In genomic region chr1:151192047-151192446, GRCh38 we compare ENCODE assay signal across 25 cellular contexts. TPM values are rescaled to one million over a fixed set of nuclear protein-coding genes. Genes with fewer than 3 reads are reported as not detected.
"Had no signal": no experiment of that assay in that cellular context is flagged by ENCODE, and none has a peak within 500 bp of the region (broad histone marks: within the 10 kb centered on the region; RNA-seq: fewer than 3 reads in every experiment).

No MANE protein-coding gene starts in this region.

- H3K4me3 ChIP-seq: Peyer's patch had no signal

- H3K27me3 ChIP-seq: brain microvascular endothelial cell, Peyer's patch had no signal

- H3K27me3 Mint-ChIP-seq: activated CD4-positive, alpha-beta memory T cell treated with anti-CD3 and anti-CD28 coated beads for 36 hours; activated naive CD8-positive, alpha-beta T cell treated with anti-CD3 and anti-CD28 coated beads, Interleukin-2, amount 50 U/mL, for 24 hours; activated T-helper 17 cell treated with anti-CD3 and anti-CD28 coated beads, Interleukin-2, amount 50 U/mL, for 72 hours had no signal

- H3K27ac ChIP-seq: brain microvascular endothelial cell, Peyer's patch had no signal

- DNase-seq: activated CD4-positive, alpha-beta memory T cell treated with anti-CD3 and anti-CD28 coated beads for 36 hours; activated CD4-positive, alpha-beta T cell treated with anti-CD3 and anti-CD28 coated beads, Interleukin-2, amount 10 ng/mL, durations not matched to agents 7 days and 5 days; activated CD4-positive, CD25-positive, alpha-beta regulatory T cell; activated CD8-positive, alpha-beta memory T cell treated with anti-CD3 and anti-CD28 coated beads for 24 hours; activated naive CD8-positive, alpha-beta T cell treated with anti-CD3 and anti-CD28 coated beads, Interleukin-2, amount 50 U/mL, for 24 hours; activated T-cell treated with anti-CD3 and anti-CD28 coated beads, Interleukin-2, amount 50 U/mL, for 48 hours; amygdala; brain microvascular endothelial cell; cerebellar nuclear complex; KG1; NCI-H1048; NCI-H146; NCI-H187 treated with DMSO at 0.1 percent for 48 hours; NCI-H2081 treated with DMSO at 0.1 percent for 48 hours; NCI-H446; NCI-H524; SHP77 treated with DMSO at 0.1 percent for 48 hours; T-helper 2 cell; T1000 had no signal

- H3K9me3 Mint-ChIP-seq: activated CD4-positive, alpha-beta memory T cell treated with anti-CD3 and anti-CD28 coated beads for 36 hours; activated CD4-positive, alpha-beta T cell treated with anti-CD3 and anti-CD28 coated beads, Interleukin-2, amount 10 ng/mL, durations not matched to agents 7 days and 5 days; activated naive CD4-positive, alpha-beta T cell treated with anti-CD3 and anti-CD28 coated beads, Interleukin-2, amount 50 U/mL, for 72 hours; activated naive CD8-positive, alpha-beta T cell treated with anti-CD3 and anti-CD28 coated beads, Interleukin-2, amount 50 U/mL, for 24 hours; activated T-helper 17 cell treated with anti-CD3 and anti-CD28 coated beads, Interleukin-2, amount 50 U/mL, for 72 hours had no signal

- H3K9me3 ChIP-seq: Peyer's patch had no signal

- H3K36me3 ChIP-seq: brain microvascular endothelial cell, Peyer's patch had no signal

- H3K27ac Mint-ChIP-seq: activated CD4-positive, alpha-beta memory T cell treated with anti-CD3 and anti-CD28 coated beads for 36 hours; activated CD4-positive, alpha-beta T cell treated with anti-CD3 and anti-CD28 coated beads, Interleukin-2, amount 10 ng/mL, durations not matched to agents 7 days and 5 days; activated naive CD4-positive, alpha-beta T cell treated with anti-CD3 and anti-CD28 coated beads, Interleukin-2, amount 50 U/mL, for 72 hours; activated naive CD8-positive, alpha-beta T cell treated with anti-CD3 and anti-CD28 coated beads, Interleukin-2, amount 50 U/mL, for 24 hours; activated T-helper 17 cell treated with anti-CD3 and anti-CD28 coated beads, Interleukin-2, amount 50 U/mL, for 72 hours had no signal

- FAIRE-seq: TTC549 had no signal

- H3K4me3 Mint-ChIP-seq: activated CD4-positive, alpha-beta memory T cell treated with anti-CD3 and anti-CD28 coated beads for 36 hours; activated CD4-positive, alpha-beta T cell treated with anti-CD3 and anti-CD28 coated beads, Interleukin-2, amount 10 ng/mL, durations not matched to agents 7 days and 5 days; activated naive CD8-positive, alpha-beta T cell treated with anti-CD3 and anti-CD28 coated beads, Interleukin-2, amount 50 U/mL, for 24 hours had no signal

- ATAC-seq: activated naive CD4-positive, alpha-beta T cell treated with anti-CD3 and anti-CD28 coated beads, Interleukin-2, amount 50 U/mL, for 72 hours; activated naive CD8-positive, alpha-beta T cell treated with anti-CD3 and anti-CD28 coated beads, Interleukin-2, amount 50 U/mL, for 24 hours; activated T-helper 17 cell treated with anti-CD3 and anti-CD28 coated beads, Interleukin-2, amount 50 U/mL, for 72 hours had no signal

RNA-seq across cellular contexts. Expression of gene TMOD4, which starts 16.3 kb away (rescaled TPM):
- total RNA-seq: cardiac septum, M059J had no signal
